ENCODE assay signal across 8 cellular contexts in the genomic region with DNA sequence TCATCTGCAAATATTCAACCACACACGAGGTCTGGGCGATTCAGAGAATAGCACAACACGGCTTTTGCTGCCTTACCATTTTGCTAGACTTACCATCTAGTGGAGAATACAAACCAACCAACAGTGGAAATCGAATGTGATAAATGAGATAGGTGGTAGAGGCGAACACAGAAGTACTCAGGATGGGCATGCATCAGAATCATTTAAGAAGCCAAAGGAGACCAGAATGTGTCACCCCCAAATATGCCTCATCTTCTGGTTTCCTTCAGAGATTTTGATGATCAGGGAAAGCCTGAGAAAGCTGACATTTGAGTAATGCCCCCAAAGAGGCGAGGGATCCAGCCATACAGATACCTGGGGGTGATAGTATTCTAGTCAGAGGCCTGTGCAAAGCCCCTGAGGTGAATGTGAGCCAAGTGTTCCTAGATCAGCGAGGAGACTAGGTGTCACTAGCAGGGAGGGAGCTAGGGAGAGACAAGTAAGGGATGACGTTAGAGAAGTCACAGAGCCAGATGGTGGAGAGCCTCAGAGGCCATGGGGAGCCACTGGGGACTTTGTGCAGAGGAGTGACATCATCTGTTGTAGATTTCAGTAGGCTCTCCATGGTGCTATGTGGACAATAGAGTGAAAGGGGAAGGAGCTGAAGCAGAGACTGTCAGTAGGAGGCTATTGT. TPM values are rescaled to one million over a fixed set of nuclear protein-coding genes. Genes with fewer than 3 reads are reported as not detected.
A peak's percentile ranks its signal among the peaks of the same experiment; 100 is the strongest.
DNase-seq lines count a peak whose midpoint lies in the region; ATAC-seq, FAIRE-seq and TF ChIP-seq lines count a peak whose summit lies in the region.

No MANE protein-coding gene starts in this region.

- intact Hi-C loops in esophagus muscularis mucosa (cut with DNase I), result no loop called here

- H3K27ac ChIP-seq in A549, result no peak overlapping the region
- peak overlapping the region; percentile 96 for H3K27ac ChIP-seq in SJCRH30
- peak overlapping the region in 3 of 4 donors; percentile 82 to 85 (median 82) for H3K27ac ChIP-seq in esophagus muscularis mucosa (replicated peaks in 1 of 4)

- POLR2A ChIA-PET in A549 (lab: Yijun Ruan, JAX), result no interaction called here

- H3K36me3 ChIP-seq in SJCRH30 (no peaks in the 10 kb centered on the region), esophagus muscularis mucosa (no peaks in the 10 kb centered on the region)

- DNase-seq in A549 (ENCODE audit: low read depth in 1 of 2, low spot score in 1 of 2), result no peak
- DNase-seq in GM20000 (ENCODE audit: low spot score), result peak; percentile 58
- peak in 1 of 2 experiments; percentile 5 for DNase-seq in SJCRH30
- no peak for DNase-seq in esophagus muscularis mucosa (ENCODE audit: extremely low spot score)
- DNase-seq in stimulated activated effector memory CD8-positive, alpha-beta T cell treated with anti-CD3 and anti-CD28 coated beads, Interleukin-12 subunit alpha, Interleukin-12 subunit beta, amount 100 ng/mL, for 72 hours (ENCODE audit: low spot score in 2 of 2), result peak in 1 of 2 donors; percentile 5
- DNase-seq in hippocampal formation (lab: John Stamatoyannopoulos, UW), result no peak
- DNase-seq in Ammon's horn (ENCODE audit: low spot score), result no peak
- no peak for DNase-seq in left lobe of liver (ENCODE audit: low spot score)

- peak overlapping the region; percentile 71 for H3K4me3 Mint-ChIP-seq in stimulated activated effector memory CD8-positive, alpha-beta T cell treated with anti-CD3 and anti-CD28 coated beads, Interleukin-12 subunit alpha, Interleukin-12 subunit beta, amount 100 ng/mL, for 72 hours

- no peak for TF ChIP-seq EP300 in A549 (IDR thresholded peaks at IDR 0.05)
- TF ChIP-seq EP300 in esophagus muscularis mucosa (IDR thresholded peaks at IDR 0.05), result no peak

- H3K4me1 ChIP-seq in A549 (peaks cover 10% of the 10 kb centered on the region; the same call in 1 of the 3 replicates), SJCRH30 (peaks cover 10% of the 10 kb centered on the region), esophagus muscularis mucosa (peaks cover 4 to 20% (median 16%) of the 10 kb centered on the region in 4 donors)

- WGBS in A549 (ENCODE audit: missing lambda C conversion rate), result 86% methylated on average over 8 of the region's 8 CpGs
- WGBS in esophagus muscularis mucosa, result 57% methylated on average over 8 of the region's 8 CpGs

- peaks cover 51% of the 10 kb centered on the region for H3K4me1 Mint-ChIP-seq in stimulated activated effector memory CD8-positive, alpha-beta T cell treated with anti-CD3 and anti-CD28 coated beads, Interleukin-12 subunit alpha, Interleukin-12 subunit beta, amount 100 ng/mL, for 72 hours

- no peaks in the 10 kb centered on the region for H3K9me3 Mint-ChIP-seq in stimulated activated effector memory CD8-positive, alpha-beta T cell treated with anti-CD3 and anti-CD28 coated beads, Interleukin-12 subunit alpha, Interleukin-12 subunit beta, amount 100 ng/mL, for 72 hours

- H3K27me3 ChIP-seq in SJCRH30 (no peaks in the 10 kb centered on the region), esophagus muscularis mucosa (no peaks in the 10 kb centered on the region)

- no peak for TF ChIP-seq RAD21 in A549 (conservative IDR thresholded peaks at IDR 0.05 in 1 of 2, IDR thresholded peaks at IDR 0.05 in 1 of 2)

- no peak for FAIRE-seq in A549 (lab: Jason Lieb, UNC)

- H3K9me3 ChIP-seq in A549 (peaks cover 12% of the 10 kb centered on the region), SJCRH30 (replicated peaks) (no peaks in the 10 kb centered on the region), esophagus muscularis mucosa (peaks cover 0 to 4% (median 0%) of the 10 kb centered on the region in 4 donors)

- peak overlapping the region; percentile 91 for H3K27ac Mint-ChIP-seq in stimulated activated effector memory CD8-positive, alpha-beta T cell treated with anti-CD3 and anti-CD28 coated beads, Interleukin-12 subunit alpha, Interleukin-12 subunit beta, amount 100 ng/mL, for 72 hours

- H3K4me3 ChIP-seq in A549 (no peak overlapping the region; the same call in 2 of the 3 replicates), SJCRH30 (peak overlapping the region; percentile 58; the same call in 1 of the 2 replicates), esophagus muscularis mucosa (peak overlapping the region in 2 of 4 donors; percentile 66 to 69)

- no peak for TF ChIP-seq POLR2A in A549 (IDR thresholded peaks at IDR 0.05; ENCODE audit: low read length)
- TF ChIP-seq POLR2A in esophagus muscularis mucosa (IDR thresholded peaks at IDR 0.05; ENCODE audit: low read depth), result no peak

- TF ChIP-seq CTCF in A549 (IDR thresholded peaks at IDR 0.05) (no peak), GM20000 (IDR thresholded peaks at IDR 0.05; ENCODE audit: extremely low read depth, missing control alignments) (no peak), esophagus muscularis mucosa (IDR thresholded peaks at IDR 0.05) (no peak)

- H3K36me3 Mint-ChIP-seq in stimulated activated effector memory CD8-positive, alpha-beta T cell treated with anti-CD3 and anti-CD28 coated beads, Interleukin-12 subunit alpha, Interleukin-12 subunit beta, amount 100 ng/mL, for 72 hours, result peaks cover 29% of the 10 kb centered on the region

- CTCF ChIA-PET in A549 (lab: Yijun Ruan, JAX), result interaction anchor here (0.8 to 1.0 kb wide), 2 partner anchors 141 to 745 kb away, joined by 3 read pairs; no protein-coding TSS in a partner anchor

- ATAC-seq in A549 (no peak), left lobe of liver (no peak)
- peak; percentile 77 for ATAC-seq in stimulated activated effector memory CD8-positive, alpha-beta T cell treated with anti-CD3 and anti-CD28 coated beads, Interleukin-12 subunit alpha, Interleukin-12 subunit beta, amount 100 ng/mL, for 72 hours

- peak overlapping the region; percentile 87; the same call in 2 of the 3 replicates for H3K4me2 ChIP-seq in A549

TF ChIP-seq in A549, 52 proteins besides CTCF, POLR2A, EP300 and RAD21:
- TF ChIP-seq ESRRA (IDR thresholded peaks at IDR 0.05; ENCODE audit: borderline replicate concordance, low read length), result no peak
- TF ChIP-seq TP53 (CRISPR knock-in tag; IDR thresholded peaks at IDR 0.05), result no peak
- TF ChIP-seq FOSB (CRISPR knock-in tag; IDR thresholded peaks at IDR 0.05), result no peak
- TF ChIP-seq USF2 (IDR thresholded peaks at IDR 0.05), result no peak
- no peak for TF ChIP-seq GATA3 (IDR thresholded peaks at IDR 0.05; ENCODE audit: borderline replicate concordance)
- no peak for TF ChIP-seq HDAC2 (IDR thresholded peaks at IDR 0.05)
- TF ChIP-seq NPAS2 (CRISPR knock-in tag; IDR thresholded peaks at IDR 0.05; ENCODE audit: borderline replicate concordance), result no peak

RNA-seq across cellular contexts. Expression of gene MTMR1, which starts 1.7 kb away (rescaled TPM):
- polyA plus RNA-seq in A549 (2011; rRNA removed) (26.6 and 28.3 TPM in 2 replicates), A549 (2017; fragmentation: RNase III; extraction: RNeasy Plus Mini Kit Qiagen cat#74134 plus additional on column Dnase treatment) (17.3 to 18.7 TPM (median 17.4 TPM) in 3 replicates)
- polyA plus RNA-seq in A549 (2012; cell fraction: cytosol; rRNA removed), result 12.6 and 16.1 TPM in 2 replicates
- 26.5 and 29.4 TPM in 2 replicates for polyA plus RNA-seq in A549 (2012; cell fraction: nucleus; rRNA removed)
- polyA minus RNA-seq in A549 (2011; rRNA and poly(A)+ RNA removed), result 21.5 and 21.8 TPM in 2 replicates
- total RNA-seq in SJCRH30 (2014; rRNA removed; shearing (Covaris generic)), result 23.7 and 26.3 TPM in 2 replicates
- total RNA-seq in esophagus muscularis mucosa (10 to 100 TPM; 15.0 to 27.7 (median 22.1) TPM), left lobe of liver (10.6 TPM)

Comparison
In these comparisons a context has a peak if more than half of its experiments do, and no peak if none do; other contexts are left out.
1. H3K27ac ChIP-seq: peak in SJCRH30 (single experiment) and esophagus muscularis mucosa (3 of 4); none in A549 (0 of 2).